Comparison of ENCODE assay signal across 17 cellular contexts in genomic region chr17:33954597-33954996, GRCh38.
DNase-seq lines count a peak whose midpoint lies in the region; ATAC-seq and TF ChIP-seq lines count a peak whose summit lies in the region.
"Had no signal": no experiment of that assay in that cellular context is flagged by ENCODE, and none has a peak within 500 bp of the region (broad histone marks: within the 10 kb centered on the region; RNA-seq: fewer than 3 reads in every experiment).

No MANE protein-coding gene starts in this region.

- H3K27me3 ChIP-seq in BLaER1 (no peaks in the 10 kb centered on the region), body of pancreas (no peaks in the 10 kb centered on the region), mammary epithelial cell (ENCODE audit: insufficient read depth, low read length) (no peaks in the 10 kb centered on the region)

- H3K4me1 ChIP-seq in BLaER1 = peaks cover 29% of the 10 kb centered on the region
- H3K4me1 ChIP-seq in body of pancreas = no peaks in the 10 kb centered on the region
- no peaks in the 10 kb centered on the region for H3K4me1 ChIP-seq in mammary epithelial cell (ENCODE audit: insufficient read depth, low read length)

- H3K27ac ChIP-seq in BLaER1 (no peak overlapping the region), caudate nucleus (ENCODE audit: low read depth, low read length) (peak overlapping the region; percentile 19), body of pancreas (no peak overlapping the region), mammary epithelial cell (ENCODE audit: insufficient read depth, low read depth, low read length) (no peak overlapping the region)
- H3K27ac ChIP-seq: 22Rv1 had no signal

- no TSS peak for BruUV-seq in mammary epithelial cell (replicated peaks; lab: Mats Ljungman, UMichigan)

- dilution Hi-C loops in mammary epithelial cell (cut with HindIII; ENCODE audit: low sequenced_read_pairs) = no loop called here

- DNase-seq in caudate nucleus (lab: John Stamatoyannopoulos, UW) (peak in 14 of 61 donors; percentile 5 to 56 (median 22)), putamen (ENCODE audit: low spot score) (peak; percentile 7), body of pancreas (no peak), mammary epithelial cell (no peak), lower leg skin (ENCODE audit: low spot score in 2 of 2) (no peak)
- DNase-seq: C1 segment of cervical spinal cord; Calu3; CD4-positive, alpha-beta memory T cell; COR-L47; DMS53; DMS79 treated with DMSO at 0.1 percent for 48 hours; GF-D8; H9 had no signal

- peaks cover 27% of the 10 kb centered on the region for H3K9me3 ChIP-seq in BLaER1
- peaks cover 0 to 8% (median 0%) of the 10 kb centered on the region in 3 donors for H3K9me3 ChIP-seq in body of pancreas
- peaks cover 32% of the 10 kb centered on the region for H3K9me3 ChIP-seq in mammary epithelial cell (replicated peaks; ENCODE audit: insufficient read depth, low read length)

- H3K36me3 ChIP-seq in BLaER1 = no peaks in the 10 kb centered on the region
- no peaks in the 10 kb centered on the region for H3K36me3 ChIP-seq in body of pancreas (replicated peaks in 1 of 2; ENCODE audit: insufficient read depth in 1 of 2, low read depth in 2 of 2)
- no peaks in the 10 kb centered on the region for H3K36me3 ChIP-seq in mammary epithelial cell (ENCODE audit: insufficient read depth, low read length)

- no peak for ATAC-seq in body of pancreas
- ATAC-seq: GM23338, HCT116 had no signal

- H2AFZ ChIP-seq in mammary epithelial cell (ENCODE audit: low read depth, low read length) = no peak overlapping the region
- H2AFZ ChIP-seq: GM23338 had no signal

- in situ Hi-C loops in mammary epithelial cell (cut with MboI; ENCODE audit: low sequenced_read_pairs in 2 of 2) = no loop called here

- TF ChIP-seq POLR2A in body of pancreas (IDR thresholded peaks at IDR 0.05) (no peak), lower leg skin (IDR thresholded peaks at IDR 0.05) (no peak)

- 42 to 81% methylated on average over 3 of the region's 3 CpGs for WGBS in body of pancreas, 2 donors
- 66% methylated on average over 3 of the region's 3 CpGs for WGBS in mammary epithelial cell (ENCODE audit: low coverage, missing lambda C conversion rate)
- WGBS in lower leg skin, 2 donors = 63 to 81% methylated on average over 3 of the region's 3 CpGs

- TF ChIP-seq CTCF in body of pancreas (IDR thresholded peaks at IDR 0.05) = no peak
- no peak for TF ChIP-seq CTCF in mammary epithelial cell (conservative IDR thresholded peaks at IDR 0.05 in 1 of 2, IDR thresholded peaks at IDR 0.05 in 1 of 2; ENCODE audit: extremely low read depth in 1 of 2, insufficient read depth in 1 of 2, low read depth in 1 of 2, low read length in 2 of 2)
- TF ChIP-seq CTCF in lower leg skin (IDR thresholded peaks at IDR 0.05) = no peak

- intact Hi-C loops in body of pancreas (cut with DNase I) = no loop called here
- intact Hi-C loops in mammary epithelial cell (cut with micrococcal nuclease) = no loop called here
- intact Hi-C loops in lower leg skin (cut with DNase I; ENCODE audit: low total_unique reads) = no loop called here

- peak overlapping the region; percentile 76 for H3K4me2 ChIP-seq in BLaER1
- H3K4me2 ChIP-seq in mammary epithelial cell (ENCODE audit: insufficient read depth, low read depth, low read length) = no peak overlapping the region
- H3K4me2 ChIP-seq: GM23338 had no signal

- H4K20me1 ChIP-seq in BLaER1 (no peaks in the 10 kb centered on the region), mammary epithelial cell (ENCODE audit: insufficient read depth, low read length) (no peaks in the 10 kb centered on the region)

- CTCF ChIA-PET in mammary epithelial cell (lab: Charles Lee; ENCODE audit: low non-redundant PET) = no interaction called here

- H3K79me2 ChIP-seq in mammary epithelial cell (ENCODE audit: insufficient read depth, low read length) = no peaks in the 10 kb centered on the region

- H3K9ac ChIP-seq in BLaER1 (no peak overlapping the region), mammary epithelial cell (ENCODE audit: insufficient read depth, low read length) (no peak overlapping the region)

- no peak overlapping the region for H3K4me3 ChIP-seq in BLaER1
- H3K4me3 ChIP-seq in body of pancreas = no peak overlapping the region
- H3K4me3 ChIP-seq in mammary epithelial cell (replicated peaks in 1 of 3; ENCODE audit: insufficient read depth in 1 of 3, low read depth in 2 of 3, low read length in 3 of 3) = no peak overlapping the region
- H3K4me3 ChIP-seq in lower leg skin (ENCODE audit: low read depth, poor library complexity, severe bottlenecking) = no peak overlapping the region
- H3K4me3 ChIP-seq: GM23338 had no signal
